11 cellular contexts compared by ENCODE assay signal in the genomic region with DNA sequence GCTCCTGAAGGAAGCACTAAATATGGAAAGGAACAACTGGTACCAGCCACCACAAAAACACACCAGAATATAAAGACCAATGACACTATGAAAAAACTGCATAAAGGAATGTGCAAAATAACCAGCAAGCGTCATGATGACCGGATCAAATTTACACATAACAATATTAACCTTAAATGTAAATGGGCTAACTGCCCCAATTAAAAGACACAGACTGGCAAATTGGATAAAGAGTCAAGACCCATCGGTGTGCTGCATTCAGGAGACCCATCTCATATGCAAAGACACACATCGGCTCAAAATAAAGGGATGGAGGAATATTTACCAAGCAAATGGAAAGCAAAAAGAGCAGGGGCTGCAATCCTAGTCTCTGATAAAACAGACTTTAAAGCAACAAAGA. TPM values are rescaled to one million over a fixed set of nuclear protein-coding genes. Genes with fewer than 3 reads are reported as not detected.
"Had no signal": no experiment of that assay in that cellular context is flagged by ENCODE, and none has a peak within 500 bp of the region (broad histone marks: within the 10 kb centered on the region; RNA-seq: fewer than 3 reads in every experiment).

No MANE protein-coding gene starts in this region.

RNA-seq across cellular contexts. Expression of a gene that starts 21.4 kb away (rescaled TPM):
- total RNA-seq: OCI-LY7, PC-3, PC-9, Right ventricle myocardium inferior, Right ventricle myocardium superior, RPMI7951, SJCRH30, SJSA1, SK-MEL-5, T-cell had no signal
- polyA plus RNA-seq: SK-N-SH had no signal

RNA-seq across cellular contexts. Expression of a gene that starts 30.0 kb away (rescaled TPM):
- total RNA-seq: PC-9, RPMI7951, SJCRH30, SJSA1 had no signal
- polyA plus RNA-seq: SK-N-SH had no signal
